Comparison of ENCODE assay signal across 1 cellular context in genomic region chr3:11643212-11644087, GRCh38.
TF ChIP-seq lines count a peak whose summit lies in the region.

Gene VGLL4 (minus strand): TSS chr3:11643915. CDS start chr3:11643518, 397 bp downstream.

TF ChIP-seq in K562, 482 proteins besides CTCF, POLR2A, EP300 and RAD21 (continued from another document and continues in another):
- TF ChIP-seq GABPB1 (CRISPR knock-in tag; IDR thresholded peaks at IDR 0.05): no peak
- TF ChIP-seq SRF (CRISPR knock-in tag; IDR thresholded peaks at IDR 0.05): peak in 1 of 2 experiments; percentile 44; a peak in 1 of 4 replicates
- TF ChIP-seq, protein P1, sequence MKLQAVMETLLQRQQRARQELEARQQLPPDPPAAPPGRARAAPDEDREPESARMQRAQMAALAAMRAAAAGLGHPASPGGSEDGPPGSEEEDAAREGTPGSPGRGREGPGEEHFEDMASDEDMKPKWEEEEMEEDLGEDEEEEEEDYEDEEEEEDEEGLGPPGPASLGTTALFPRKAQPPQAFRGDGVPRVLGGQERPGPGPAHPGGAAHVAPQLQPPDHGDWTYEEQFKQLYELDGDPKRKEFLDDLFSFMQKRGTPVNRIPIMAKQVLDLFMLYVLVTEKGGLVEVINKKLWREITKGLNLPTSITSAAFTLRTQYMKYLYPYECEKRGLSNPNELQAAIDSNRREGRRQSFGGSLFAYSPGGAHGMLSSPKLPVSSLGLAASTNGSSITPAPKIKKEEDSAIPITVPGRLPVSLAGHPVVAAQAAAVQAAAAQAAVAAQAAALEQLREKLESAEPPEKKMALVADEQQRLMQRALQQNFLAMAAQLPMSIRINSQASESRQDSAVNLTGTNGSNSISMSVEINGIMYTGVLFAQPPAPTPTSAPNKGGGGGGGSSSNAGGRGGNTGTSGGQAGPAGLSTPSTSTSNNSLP (IDR thresholded peaks at IDR 0.05; ENCODE audit: borderline replicate concordance, low read depth, low read length): no peak
- TF ChIP-seq SIN3B (IDR thresholded peaks at IDR 0.05; ENCODE audit: low read depth): no peak
- TF ChIP-seq KLF6 (CRISPR knock-in tag; IDR thresholded peaks at IDR 0.05; ENCODE audit: borderline replicate concordance): no peak
- TF ChIP-seq PTBP1 (IDR thresholded peaks at IDR 0.05; ENCODE audit: low read depth, low read length): no peak
- TF ChIP-seq EP400 (IDR thresholded peaks at IDR 0.05): peak; percentile 47
- no peak for TF ChIP-seq CHCHD3 (CRISPR knock-in tag; IDR thresholded peaks at IDR 0.05)
- no peak for TF ChIP-seq KAT2B (IDR thresholded peaks at IDR 0.05; ENCODE audit: low read depth, low read length)
- TF ChIP-seq TAF1 (IDR thresholded peaks at IDR 0.05; ENCODE audit: control insufficient read depth, extremely low read depth, insufficient read depth, low read length, severe bottlenecking): peak; percentile 49
- 0 out of 4 replicates have a peak, but pooled peaks of 1 of the 2 experiments have one; percentile 24 for TF ChIP-seq ZNF639 (CRISPR knock-in tag; conservative IDR thresholded peaks at IDR 0.05 in 1 of 2, IDR thresholded peaks at IDR 0.05 in 1 of 2)
- TF ChIP-seq, protein P2, sequence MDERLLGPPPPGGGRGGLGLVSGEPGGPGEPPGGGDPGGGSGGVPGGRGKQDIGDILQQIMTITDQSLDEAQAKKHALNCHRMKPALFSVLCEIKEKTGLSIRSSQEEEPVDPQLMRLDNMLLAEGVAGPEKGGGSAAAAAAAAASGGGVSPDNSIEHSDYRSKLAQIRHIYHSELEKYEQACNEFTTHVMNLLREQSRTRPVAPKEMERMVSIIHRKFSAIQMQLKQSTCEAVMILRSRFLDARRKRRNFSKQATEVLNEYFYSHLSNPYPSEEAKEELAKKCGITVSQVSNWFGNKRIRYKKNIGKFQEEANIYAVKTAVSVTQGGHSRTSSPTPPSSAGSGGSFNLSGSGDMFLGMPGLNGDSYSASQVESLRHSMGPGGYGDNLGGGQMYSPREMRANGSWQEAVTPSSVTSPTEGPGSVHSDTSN (CRISPR knock-in tag; IDR thresholded peaks at IDR 0.05; ENCODE audit: low read depth): no peak
- TF ChIP-seq, protein P2 (tag; conservative IDR thresholded peaks at IDR 0.05; ENCODE audit: low read depth): no peak
- no peak for TF ChIP-seq PHTF2 (CRISPR knock-in tag; IDR thresholded peaks at IDR 0.05)
- TF ChIP-seq EWSR1 (IDR thresholded peaks at IDR 0.05; ENCODE audit: borderline replicate concordance, low read depth, partially characterized antibody): no peak
- peak; percentile 43; the same call in 1 of the 2 replicates for TF ChIP-seq ZNF175 (CRISPR knock-in tag; IDR thresholded peaks at IDR 0.05; ENCODE audit: low read depth)
- no peak for TF ChIP-seq ZNF12 (CRISPR knock-in tag; IDR thresholded peaks at IDR 0.05)
- TF ChIP-seq ELF4 (CRISPR knock-in tag; IDR thresholded peaks at IDR 0.05): no peak
- TF ChIP-seq ZNF277 (CRISPR knock-in tag; IDR thresholded peaks at IDR 0.05; ENCODE audit: borderline replicate concordance): no peak
- no peak for TF ChIP-seq NR2F6 (CRISPR knock-in tag; IDR thresholded peaks at IDR 0.05)
- TF ChIP-seq, protein P3, sequence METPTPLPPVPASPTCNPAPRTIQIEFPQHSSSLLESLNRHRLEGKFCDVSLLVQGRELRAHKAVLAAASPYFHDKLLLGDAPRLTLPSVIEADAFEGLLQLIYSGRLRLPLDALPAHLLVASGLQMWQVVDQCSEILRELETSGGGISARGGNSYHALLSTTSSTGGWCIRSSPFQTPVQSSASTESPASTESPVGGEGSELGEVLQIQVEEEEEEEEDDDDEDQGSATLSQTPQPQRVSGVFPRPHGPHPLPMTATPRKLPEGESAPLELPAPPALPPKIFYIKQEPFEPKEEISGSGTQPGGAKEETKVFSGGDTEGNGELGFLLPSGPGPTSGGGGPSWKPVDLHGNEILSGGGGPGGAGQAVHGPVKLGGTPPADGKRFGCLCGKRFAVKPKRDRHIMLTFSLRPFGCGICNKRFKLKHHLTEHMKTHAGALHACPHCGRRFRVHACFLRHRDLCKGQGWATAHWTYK (CRISPR knock-in tag; IDR thresholded peaks at IDR 0.05): peak; percentile 61; the same call in 1 of the 2 replicates
- TF ChIP-seq TEAD1 (CRISPR knock-in tag; IDR thresholded peaks at IDR 0.05): no peak
- TF ChIP-seq BCOR (IDR thresholded peaks at IDR 0.05): peak; percentile 41; the same call in 1 of the 2 replicates
- TF ChIP-seq, protein P4, sequence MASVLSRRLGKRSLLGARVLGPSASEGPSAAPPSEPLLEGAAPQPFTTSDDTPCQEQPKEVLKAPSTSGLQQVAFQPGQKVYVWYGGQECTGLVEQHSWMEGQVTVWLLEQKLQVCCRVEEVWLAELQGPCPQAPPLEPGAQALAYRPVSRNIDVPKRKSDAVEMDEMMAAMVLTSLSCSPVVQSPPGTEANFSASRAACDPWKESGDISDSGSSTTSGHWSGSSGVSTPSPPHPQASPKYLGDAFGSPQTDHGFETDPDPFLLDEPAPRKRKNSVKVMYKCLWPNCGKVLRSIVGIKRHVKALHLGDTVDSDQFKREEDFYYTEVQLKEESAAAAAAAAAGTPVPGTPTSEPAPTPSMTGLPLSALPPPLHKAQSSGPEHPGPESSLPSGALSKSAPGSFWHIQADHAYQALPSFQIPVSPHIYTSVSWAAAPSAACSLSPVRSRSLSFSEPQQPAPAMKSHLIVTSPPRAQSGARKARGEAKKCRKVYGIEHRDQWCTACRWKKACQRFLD (CRISPR knock-in tag; IDR thresholded peaks at IDR 0.05): peak; percentile 90
- no peak for TF ChIP-seq ZNF184 (CRISPR knock-in tag; IDR thresholded peaks at IDR 0.05)
- no peak for TF ChIP-seq ZFP1 (CRISPR knock-in tag; IDR thresholded peaks at IDR 0.05)
- TF ChIP-seq POU5F1 (IDR thresholded peaks at IDR 0.05; ENCODE audit: borderline replicate concordance, low read depth, low read length, partially characterized antibody): no peak
- no peak for TF ChIP-seq NFYB (IDR thresholded peaks at IDR 0.05; ENCODE audit: extremely low read depth, insufficient read length)
- peak; percentile 40 for TF ChIP-seq HNRNPLL (IDR thresholded peaks at IDR 0.05; ENCODE audit: low read depth, low read length, poor library complexity, severe bottlenecking)
- TF ChIP-seq NR1H2 (CRISPR knock-in tag; IDR thresholded peaks at IDR 0.05): no peak
- no peak for TF ChIP-seq ZNF212 (CRISPR knock-in tag; IDR thresholded peaks at IDR 0.05)
- peak; percentile 62 for TF ChIP-seq VEZF1 (CRISPR knock-in tag; IDR thresholded peaks at IDR 0.05)
- TF ChIP-seq TCFL5 (CRISPR knock-in tag; conservative IDR thresholded peaks at IDR 0.05): no peak
- TF ChIP-seq NFE2 (IDR thresholded peaks at IDR 0.05; ENCODE audit: low read depth): no peak
- TF ChIP-seq ZBTB7A (IDR thresholded peaks at IDR 0.05; ENCODE audit: borderline replicate concordance, control insufficient read depth, low read depth, low read length): peak; percentile 27; the same call in 1 of the 2 replicates
- peak; percentile 14; the same call in 1 of the 2 replicates for TF ChIP-seq PHF21A (IDR thresholded peaks at IDR 0.05; ENCODE audit: borderline replicate concordance, low read depth)
- TF ChIP-seq PCBP2 (IDR thresholded peaks at IDR 0.05; ENCODE audit: low read depth, low read length, poor library complexity, severe bottlenecking): no peak
- TF ChIP-seq, protein P5, sequence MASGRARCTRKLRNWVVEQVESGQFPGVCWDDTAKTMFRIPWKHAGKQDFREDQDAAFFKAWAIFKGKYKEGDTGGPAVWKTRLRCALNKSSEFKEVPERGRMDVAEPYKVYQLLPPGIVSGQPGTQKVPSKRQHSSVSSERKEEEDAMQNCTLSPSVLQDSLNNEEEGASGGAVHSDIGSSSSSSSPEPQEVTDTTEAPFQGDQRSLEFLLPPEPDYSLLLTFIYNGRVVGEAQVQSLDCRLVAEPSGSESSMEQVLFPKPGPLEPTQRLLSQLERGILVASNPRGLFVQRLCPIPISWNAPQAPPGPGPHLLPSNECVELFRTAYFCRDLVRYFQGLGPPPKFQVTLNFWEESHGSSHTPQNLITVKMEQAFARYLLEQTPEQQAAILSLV (tag; IDR thresholded peaks at IDR 0.05): no peak
- peak; percentile 15 to 56; a peak in 2 of 4 replicates for TF ChIP-seq MNT (conservative IDR thresholded peaks at IDR 0.05)
- peak; percentile 66 for TF ChIP-seq ZNF384 (IDR thresholded peaks at IDR 0.05; ENCODE audit: low read depth, low read length)
- no peak for TF ChIP-seq SLC30A9 (CRISPR knock-in tag; IDR thresholded peaks at IDR 0.05)
- TF ChIP-seq HSF4 (CRISPR knock-in tag; IDR thresholded peaks at IDR 0.05; ENCODE audit: borderline replicate concordance): no peak
- TF ChIP-seq RBFOX2 (IDR thresholded peaks at IDR 0.05; ENCODE audit: low read depth, low read length): peak; percentile 78
- TF ChIP-seq CBX1 (IDR thresholded peaks at IDR 0.05; ENCODE audit: low read depth): no peak
- TF ChIP-seq ZBTB17 (CRISPR knock-in tag; IDR thresholded peaks at IDR 0.05): 0 out of 2 replicates have a peak, but pooled peaks have one; percentile 11
- TF ChIP-seq CTBP1 (IDR thresholded peaks at IDR 0.05; ENCODE audit: borderline replicate concordance): peak; percentile 63; the same call in 1 of the 2 replicates
- peak; percentile 26; the same call in 1 of the 2 replicates for TF ChIP-seq SMARCA4 (IDR thresholded peaks at IDR 0.05)
- TF ChIP-seq FOSL1 (tag; conservative IDR thresholded peaks at IDR 0.05): peak; percentile 28; the same call in 1 of the 2 replicates
- peak; percentile 61; the same call in 1 of the 2 replicates for TF ChIP-seq NBN (IDR thresholded peaks at IDR 0.05; ENCODE audit: low read depth)
- no peak for TF ChIP-seq CAMTA2 (CRISPR knock-in tag; conservative IDR thresholded peaks at IDR 0.05)
- TF ChIP-seq ZBTB33 (CRISPR knock-in tag; IDR thresholded peaks at IDR 0.05): no peak
- TF ChIP-seq MXD1 (CRISPR knock-in tag; IDR thresholded peaks at IDR 0.05; ENCODE audit: borderline replicate concordance, poor library complexity, severe bottlenecking): no peak
